9 cellular contexts compared by ENCODE assay signal in genomic region chr20:2946988-2947961, GRCh38.
DNase-seq lines count a peak whose midpoint lies in the region; ATAC-seq lines count a peak whose summit lies in the region.
"Had no signal": no experiment of that assay in that cellular context is flagged by ENCODE, and none has a peak within 500 bp of the region (broad histone marks: within the 10 kb centered on the region; RNA-seq: fewer than 3 reads in every experiment).

No MANE protein-coding gene starts in this region.

- DNase-seq in CD1c-positive myeloid dendritic cell (ENCODE audit: extremely low spot score) (peak; percentile 32), NCI-H2227 treated with DMSO at 0.1 percent for 48 hours (lab: John Stamatoyannopoulos, UW) (peak; percentile 94), ecto neural progenitor cell (ENCODE audit: low spot score) (peak; percentile 53), 8988T (no peak)
- no peak for DNase-seq in naive thymus-derived CD4-positive, alpha-beta T cell
- DNase-seq: T-cell had no signal

- H3K27ac ChIP-seq in naive thymus-derived CD4-positive, alpha-beta T cell (ENCODE audit: low read depth, low read length): no peak overlapping the region

- peaks cover 0 to 14% (median 0%) of the 10 kb centered on the region in 3 experiments for H3K36me3 ChIP-seq in naive thymus-derived CD4-positive, alpha-beta T cell (ENCODE audit: control insufficient read depth in 2 of 3, insufficient read depth in 3 of 3, low read length in 3 of 3)

- no peak overlapping the region for H3K4me3 Mint-ChIP-seq in naive thymus-derived CD4-positive, alpha-beta T cell
- H3K4me3 Mint-ChIP-seq: T-cell had no signal

- H3K4me1 ChIP-seq in naive thymus-derived CD4-positive, alpha-beta T cell (ENCODE audit: control insufficient read depth in 2 of 2, insufficient read depth in 2 of 2, low read length in 2 of 2): no peaks in the 10 kb centered on the region

- H3K9me3 Mint-ChIP-seq in naive thymus-derived CD4-positive, alpha-beta T cell: no peaks in the 10 kb centered on the region
- H3K9me3 Mint-ChIP-seq: T-cell had no signal

- intact Hi-C loops in naive thymus-derived CD4-positive, alpha-beta T cell (cut with micrococcal nuclease): no loop called here

- H3K9me3 ChIP-seq in naive thymus-derived CD4-positive, alpha-beta T cell (ENCODE audit: control insufficient read depth in 2 of 3, low read length in 3 of 3): no peaks in the 10 kb centered on the region

- no peak overlapping the region for H3K4me3 ChIP-seq in naive thymus-derived CD4-positive, alpha-beta T cell (ENCODE audit: low read length)

- H3K27me3 Mint-ChIP-seq in naive thymus-derived CD4-positive, alpha-beta T cell: no peaks in the 10 kb centered on the region
- H3K27me3 Mint-ChIP-seq: T-cell had no signal

- no peaks in the 10 kb centered on the region for H3K27me3 ChIP-seq in naive thymus-derived CD4-positive, alpha-beta T cell (ENCODE audit: control insufficient read depth in 2 of 2, insufficient read depth in 2 of 2, low read length in 2 of 2)

- peaks cover 4 to 40% (median 13%) of the 10 kb centered on the region in 5 donors for H3K36me3 Mint-ChIP-seq in naive thymus-derived CD4-positive, alpha-beta T cell

- peaks cover 6 to 29% (median 23%) of the 10 kb centered on the region in 7 donors for H3K4me1 Mint-ChIP-seq in naive thymus-derived CD4-positive, alpha-beta T cell

- POLR2A ChIA-PET in naive thymus-derived CD4-positive, alpha-beta T cell (lab: Charles Lee): no interaction called here

- CTCF ChIA-PET in naive thymus-derived CD4-positive, alpha-beta T cell (lab: Charles Lee): no interaction called here

- peak; percentile 62 for ATAC-seq in naive thymus-derived CD4-positive, alpha-beta T cell
- ATAC-seq in HG03571 (IDR thresholded peaks at IDR 0.05; ENCODE audit: unreplicated experiment): no peak
- ATAC-seq in HG02678 (IDR thresholded peaks at IDR 0.05; ENCODE audit: unreplicated experiment): no peak
- ATAC-seq in GM21717 (IDR thresholded peaks at IDR 0.05; ENCODE audit: unreplicated experiment): no peak
- ATAC-seq: T-cell had no signal

- peak overlapping the region in 5 of 9 donors; percentile 9 to 63 (median 59) for H3K27ac Mint-ChIP-seq in naive thymus-derived CD4-positive, alpha-beta T cell
- H3K27ac Mint-ChIP-seq: T-cell had no signal

Comparison
In these comparisons a context has a peak if more than half of its experiments do, and no peak if none do; other contexts are left out.
1. DNase-seq: peak in CD1c-positive myeloid dendritic cell (single experiment), NCI-H2227 treated with DMSO at 0.1 percent for 48 hours (single experiment) and ecto neural progenitor cell (single experiment); none in naive thymus-derived CD4-positive, alpha-beta T cell (0 of 9) and 8988T (single experiment).